Comparison of ENCODE assay signal across 1 cellular context in the genomic region with DNA sequence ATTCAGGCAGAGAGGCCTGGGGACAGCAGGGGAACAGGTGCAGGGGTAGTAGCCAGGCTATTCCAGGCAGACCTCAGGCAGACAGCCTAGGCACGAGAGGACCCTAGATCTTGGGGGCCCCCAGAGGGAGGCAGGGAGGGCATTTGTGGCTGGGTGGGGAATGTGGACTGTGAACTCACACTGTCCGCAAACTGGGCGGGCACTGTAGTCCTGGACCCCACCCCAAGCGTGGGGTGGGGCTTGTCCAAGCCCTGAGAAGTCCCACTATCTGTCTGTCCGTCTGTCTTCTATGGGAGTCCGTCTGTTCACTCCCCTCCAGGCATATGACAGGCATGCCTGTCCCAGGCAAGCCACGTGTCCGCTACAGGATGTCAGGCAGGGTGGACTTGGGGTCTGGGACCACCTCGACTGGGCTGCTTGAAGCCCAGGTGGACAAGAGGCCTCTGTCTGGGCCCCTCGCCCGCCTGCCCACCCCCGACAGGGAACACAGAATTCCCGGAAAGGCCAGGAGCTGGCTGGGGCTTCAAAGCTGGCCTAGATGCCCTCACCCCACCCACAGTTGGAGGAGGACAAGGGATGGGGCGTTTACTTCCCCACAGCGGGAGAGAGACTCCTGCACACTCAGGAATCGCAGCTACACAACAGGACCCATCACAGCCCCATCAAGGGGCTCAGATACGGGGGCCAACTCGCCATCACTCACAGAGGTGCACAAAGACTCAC.
TF ChIP-seq lines count a peak whose summit lies in the region.

SLC38A5 (minus strand) TSS at position 151 of the 723 bp plus-strand sequence. CDS start 2,336 bp downstream, outside the sequence.

TF ChIP-seq in H1, 55 proteins besides CTCF, POLR2A, EP300 and RAD21:
- TF ChIP-seq ZNF274 (IDR thresholded peaks at IDR 0.05; ENCODE audit: borderline replicate concordance, extremely low read depth, low read length) = no peak
- no peak for TF ChIP-seq EZH2 (IDR thresholded peaks at IDR 0.05; ENCODE audit: low read depth, low read length, severe bottlenecking)
- TF ChIP-seq TCF12 (IDR thresholded peaks at IDR 0.05; ENCODE audit: low read depth, low read length) = no peak
- no peak for TF ChIP-seq JUND (IDR thresholded peaks at IDR 0.05; ENCODE audit: low read length)
- no peak for TF ChIP-seq TEAD4 (IDR thresholded peaks at IDR 0.05; ENCODE audit: low read depth, low read length)
